17 cellular contexts compared by ENCODE assay signal in the genomic region with DNA sequence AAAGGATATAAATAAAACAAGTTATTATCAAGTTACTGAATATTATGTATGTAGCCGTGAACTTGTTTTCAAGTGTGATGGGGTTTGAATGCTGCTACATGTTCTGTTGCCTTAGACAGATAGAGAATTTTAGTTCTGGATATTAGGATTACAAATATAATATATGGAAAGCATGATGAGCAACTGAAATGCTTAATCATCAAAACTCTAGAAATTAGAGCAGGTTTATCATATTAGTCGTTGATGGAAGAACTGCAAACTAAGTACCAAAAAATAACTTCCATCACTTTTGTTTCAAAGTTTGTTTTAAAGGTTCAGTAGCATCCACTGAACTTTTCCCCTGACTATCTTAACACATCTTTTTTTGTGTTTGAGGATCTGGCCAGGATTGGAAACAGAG. TPM values are rescaled to one million over a fixed set of nuclear protein-coding genes. Genes with fewer than 3 reads are reported as not detected.
"Had no signal": no experiment of that assay in that cellular context is flagged by ENCODE, and none has a peak within 500 bp of the region (broad histone marks: within the 10 kb centered on the region; RNA-seq: fewer than 3 reads in every experiment).

No MANE protein-coding gene starts in this region.

- H3K4me3 ChIP-seq: lower lobe of right lung, neural progenitor cell, ovary, prostate gland, right atrium auricular region, transverse colon, vagina had no signal

- H3K4me2 ChIP-seq: neural progenitor cell had no signal

- H2AFZ ChIP-seq: neural progenitor cell had no signal

- H3K4me1 ChIP-seq: lower lobe of right lung, neural progenitor cell, prostate gland, vagina had no signal

- DNase-seq: activated CD4-positive, alpha-beta T cell treated with anti-CD3 and anti-CD28 coated beads for 1 hour; activated gamma-delta T cell treated with Interleukin-2 at 50 U/mL for 16 hours; activated T-cell treated with anti-CD3 and anti-CD28 coated beads, Interleukin-2, amount 50 U/mL, for 1 hour; effector CD4-positive, alpha-beta T cell; erythroblast; foreskin fibroblast; lower lobe of right lung; naive thymus-derived CD8-positive, alpha-beta T cell; ovary; stimulated activated CD4-positive, alpha-beta T cell treated with anti-CD3 and anti-CD28 coated beads, Interleukin-1b, Interleukin-23, amount 100 ng/mL, for 48 hours; stimulated activated naive CD8-positive, alpha-beta T cell treated with anti-CD3 and anti-CD28 coated beads, Interleukin-15, amount 100 ng/mL, for 72 hours; transverse colon; WERI-Rb-1 had no signal

- ATAC-seq: lower lobe of right lung; naive thymus-derived CD8-positive, alpha-beta T cell; stimulated activated naive CD8-positive, alpha-beta T cell treated with anti-CD3 and anti-CD28 coated beads, Interleukin-15, amount 100 ng/mL, for 72 hours had no signal

- H3K27ac ChIP-seq: lower lobe of right lung, neural progenitor cell, ovary, prostate gland, vagina, WERI-Rb-1 had no signal

- H3K9ac ChIP-seq: neural progenitor cell had no signal

- H3K36me3 ChIP-seq: lower lobe of right lung, neural progenitor cell, ovary, prostate gland, right atrium auricular region, transverse colon, vagina, WERI-Rb-1 had no signal

- H3K27me3 ChIP-seq: neural progenitor cell, ovary, right atrium auricular region, transverse colon, vagina had no signal

- H3K9me3 ChIP-seq: ovary, prostate gland, vagina had no signal

RNA-seq across cellular contexts. Expression of a gene that starts 49.1 kb away (rescaled TPM):
- polyA plus RNA-seq: naive thymus-derived CD8-positive, alpha-beta T cell had no signal
